18 cellular contexts compared by ENCODE assay signal in genomic region chr5:35242695-35243258, GRCh38. TPM values are rescaled to one million over a fixed set of nuclear protein-coding genes. Genes with fewer than 3 reads are reported as not detected.
A peak's percentile ranks its signal among the peaks of the same experiment; 100 is the strongest.
DNase-seq lines count a peak whose midpoint lies in the region; ATAC-seq and TF ChIP-seq lines count a peak whose summit lies in the region.
"Had no signal": no experiment of that assay in that cellular context is flagged by ENCODE, and none has a peak within 500 bp of the region (broad histone marks: within the 10 kb centered on the region; RNA-seq: fewer than 3 reads in every experiment).

No MANE protein-coding gene starts in this region.

- H3K79me2 ChIP-seq in hepatocyte, result no peaks in the 10 kb centered on the region
- H3K79me2 ChIP-seq in neural cell (replicated peaks; ENCODE audit: insufficient read depth, low read length), result no peaks in the 10 kb centered on the region

- no peak for ATAC-seq in HG03039 (IDR thresholded peaks at IDR 0.05; ENCODE audit: unreplicated experiment)
- ATAC-seq in HG03565 (IDR thresholded peaks at IDR 0.05; ENCODE audit: unreplicated experiment), result no peak

- H3K27ac ChIP-seq in hepatocyte, result peak overlapping the region; percentile 42
- peak overlapping the region; percentile 63 for H3K27ac ChIP-seq in neural cell (ENCODE audit: low read length)
- peak overlapping the region in 3 of 4 donors; percentile 28 to 33 (median 29) for H3K27ac ChIP-seq in transverse colon
- no peak overlapping the region for H3K27ac ChIP-seq in coronary artery
- H3K27ac ChIP-seq: BLaER1 treated with 17β-estradiol and CSF1 and Interleukin-3, amounts not matched to agents 10 nM and 100 nM had no signal

- DNase-seq in DMS53 treated with DMSO at 0.1 percent for 48 hours (lab: John Stamatoyannopoulos, UW; ENCODE audit: unreplicated experiment) (peak; percentile 26), hepatocyte (ENCODE audit: low spot score) (no peak), transverse colon (peak; percentile 25), coronary artery (ENCODE audit: low spot score) (no peak)
- DNase-seq: 8988T; Calu3; CD4-positive, CD25-positive, alpha-beta regulatory T cell; DMS 273 treated with DMSO at 0.1 percent for 48 hours; DMS79 treated with DMSO at 0.1 percent for 48 hours; EL; HCEC 1CT; HFFc6; KG1 had no signal

- no peaks in the 10 kb centered on the region for H3K9me2 ChIP-seq in hepatocyte (replicated peaks; ENCODE audit: insufficient read depth)
- H3K9me2 ChIP-seq in neural cell (ENCODE audit: insufficient read depth, low read length), result no peaks in the 10 kb centered on the region

- H4K20me1 ChIP-seq in hepatocyte (ENCODE audit: insufficient read depth, poor library complexity, severe bottlenecking), result no peaks in the 10 kb centered on the region
- H4K20me1 ChIP-seq in neural cell (ENCODE audit: insufficient read depth), result no peaks in the 10 kb centered on the region
- H4K20me1 ChIP-seq: BLaER1 treated with 17β-estradiol and CSF1 and Interleukin-3, amounts not matched to agents 10 nM and 100 nM had no signal

- H3K9me3 ChIP-seq in hepatocyte (ENCODE audit: low read depth) (no peaks in the 10 kb centered on the region), neural cell (ENCODE audit: low read length) (no peaks in the 10 kb centered on the region), transverse colon (no peaks in the 10 kb centered on the region)
- H3K9me3 ChIP-seq: BLaER1 treated with 17β-estradiol and CSF1 and Interleukin-3, amounts not matched to agents 10 nM and 100 nM had no signal

- peak; percentile 64 for TF ChIP-seq EP300 in neural cell (conservative IDR thresholded peaks at IDR 0.05; ENCODE audit: poor library complexity, severe bottlenecking)
- no peak for TF ChIP-seq EP300 in transverse colon (IDR thresholded peaks at IDR 0.05; ENCODE audit: low read depth)

- TF ChIP-seq CTCF in hepatocyte (IDR thresholded peaks at IDR 0.05; ENCODE audit: poor library complexity), result no peak
- TF ChIP-seq CTCF in neural cell (IDR thresholded peaks at IDR 0.05; ENCODE audit: poor library complexity, severe bottlenecking), result no peak
- TF ChIP-seq CTCF in transverse colon (IDR thresholded peaks at IDR 0.05), result no peak
- no peak for TF ChIP-seq CTCF in coronary artery (IDR thresholded peaks at IDR 0.05)

- H2AFZ ChIP-seq in hepatocyte, result no peak overlapping the region
- no peak overlapping the region for H2AFZ ChIP-seq in neural cell (ENCODE audit: low read depth, low read length)

- no peaks in the 10 kb centered on the region for H3K27me3 ChIP-seq in hepatocyte
- H3K27me3 ChIP-seq in neural cell (ENCODE audit: insufficient read depth, low read depth, low read length), result no peaks in the 10 kb centered on the region
- no peaks in the 10 kb centered on the region for H3K27me3 ChIP-seq in transverse colon
- H3K27me3 ChIP-seq: BLaER1 treated with 17β-estradiol and CSF1 and Interleukin-3, amounts not matched to agents 10 nM and 100 nM had no signal

- H3K4me3 ChIP-seq in hepatocyte (no peak overlapping the region), neural cell (ENCODE audit: low read length) (no peak overlapping the region), transverse colon (no peak overlapping the region), coronary artery (no peak overlapping the region)
- H3K4me3 ChIP-seq: BLaER1 treated with 17β-estradiol and CSF1 and Interleukin-3, amounts not matched to agents 10 nM and 100 nM had no signal

- TF ChIP-seq RAD21 in neural cell (conservative IDR thresholded peaks at IDR 0.05), result peak; percentile 9

- intact Hi-C loops in transverse colon (cut with DNase I; ENCODE audit: low total_unique reads), result no loop called here

- H3K4me1 ChIP-seq in hepatocyte (ENCODE audit: insufficient read depth) (peaks cover 29% of the 10 kb centered on the region), transverse colon (peaks cover 5 to 33% (median 16%) of the 10 kb centered on the region in 4 donors)
- H3K4me1 ChIP-seq: BLaER1 treated with 17β-estradiol and CSF1 and Interleukin-3, amounts not matched to agents 10 nM and 100 nM had no signal

- no peak overlapping the region for H3K4me2 ChIP-seq in hepatocyte
- no peak overlapping the region for H3K4me2 ChIP-seq in neural cell (ENCODE audit: low read length)
- H3K4me2 ChIP-seq: BLaER1 treated with 17β-estradiol and CSF1 and Interleukin-3, amounts not matched to agents 10 nM and 100 nM had no signal

- H3K36me3 ChIP-seq in hepatocyte (replicated peaks; ENCODE audit: insufficient read depth, low read depth) (no peaks in the 10 kb centered on the region), neural cell (ENCODE audit: insufficient read depth, low read length) (no peaks in the 10 kb centered on the region), transverse colon (no peaks in the 10 kb centered on the region)
- H3K36me3 ChIP-seq: BLaER1 treated with 17β-estradiol and CSF1 and Interleukin-3, amounts not matched to agents 10 nM and 100 nM had no signal

- TF ChIP-seq POLR2A in transverse colon (IDR thresholded peaks at IDR 0.05), result peak; percentile 22

- no peaks in the 10 kb centered on the region for H3F3A ChIP-seq in neural cell (ENCODE audit: insufficient read depth, low read length, poor library complexity, severe bottlenecking)

- H3K9ac ChIP-seq in neural cell (ENCODE audit: low read length), result peak overlapping the region; percentile 4
- H3K9ac ChIP-seq: BLaER1 treated with 17β-estradiol and CSF1 and Interleukin-3, amounts not matched to agents 10 nM and 100 nM had no signal

- WGBS in hepatocyte (ENCODE audit: low lambda C conversion rate, missing lambda C conversion rate), result 70% methylated on average over 4 of the region's 4 CpGs
- WGBS in transverse colon (ENCODE audit: low coverage in 1 of 2), 2 donors, result 73 to 97% methylated on average over 2 to 4 of the region's 4 CpGs

- in situ Hi-C loops in transverse colon (cut with MboI; ENCODE audit: low pct_ligation_motif_present in 1 of 4, low pct_unique_long_range_greater_than_20kb in 1 of 4, low sequenced_read_pairs in 3 of 4), result no loop called here

TF ChIP-seq in neural cell, 6 proteins besides CTCF, POLR2A, EP300 and RAD21:
- peak; percentile 52 for TF ChIP-seq POLR2AphosphoS5 (IDR thresholded peaks at IDR 0.05)
- no peak for TF ChIP-seq EZH2 (IDR thresholded peaks at IDR 0.05; ENCODE audit: borderline replicate concordance, insufficient read depth, low read length, poor library complexity, severe bottlenecking)
- peak; percentile 58 for TF ChIP-seq REST (IDR thresholded peaks at IDR 0.05; ENCODE audit: borderline replicate concordance)
- TF ChIP-seq MXI1 (conservative IDR thresholded peaks at IDR 0.05; ENCODE audit: poor library complexity, severe bottlenecking), result no peak
TF ChIP-seq in neural cell: peak in this region for 2.

RNA-seq across cellular contexts. Expression of gene PRLR, which starts 12.5 kb away (rescaled TPM):
- total RNA-seq in hepatocyte, result 95.8 and 99.8 TPM in 2 replicates
- polyA plus RNA-seq in hepatocyte, result 21.8 and 24.7 TPM in 2 replicates
- polyA plus RNA-seq in neural cell, result 0.50 and 0.78 TPM in 2 replicates
- polyA minus RNA-seq in neural cell, result 1.5 and 2.5 TPM in 2 replicates
- total RNA-seq in transverse colon, result 10 to 100 TPM in 3 of 4 donors, 1 to 10 TPM in 1; 4.9 to 19.8 (median 13.0) TPM
- total RNA-seq: CD4-positive, CD25-positive, alpha-beta regulatory T cell had no signal
- polyA plus RNA-seq: CD4-positive, CD25-positive, alpha-beta regulatory T cell; IgD-negative memory B cell had no signal

Comparison
In these comparisons a context has a peak if more than half of its experiments do, and no peak if none do; other contexts are left out.
1. DNase-seq: peak in DMS53 treated with DMSO at 0.1 percent for 48 hours (single experiment) and transverse colon (single experiment); none in hepatocyte (single experiment) and coronary artery (single experiment).
2. H3K27ac ChIP-seq: peak in hepatocyte (single experiment), neural cell (single experiment) and transverse colon (3 of 4); none in coronary artery (0 of 2).